ENCODE assay signal across 28 cellular contexts in the genomic region with DNA sequence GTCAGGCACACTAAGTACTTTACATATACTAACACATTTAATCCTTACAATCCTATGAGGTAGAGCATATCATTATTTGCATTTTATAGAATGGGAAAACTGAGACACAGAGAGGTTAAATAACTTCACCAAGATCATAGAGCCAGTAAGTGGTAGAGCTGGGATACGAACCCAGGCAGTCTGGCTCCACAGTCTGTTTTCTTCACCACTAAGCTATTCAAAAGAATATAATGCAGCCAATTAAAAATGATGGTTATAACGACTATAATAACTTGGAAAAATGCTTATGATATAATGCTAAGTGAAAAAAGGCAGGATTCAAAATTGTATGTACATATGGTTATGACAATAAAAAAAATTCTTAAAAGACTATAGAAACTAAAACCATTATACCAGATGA.
"Had no signal": no experiment of that assay in that cellular context is flagged by ENCODE, and none has a peak within 500 bp of the region (broad histone marks: within the 10 kb centered on the region; RNA-seq: fewer than 3 reads in every experiment).

No MANE protein-coding gene starts in this region.

- H2AFZ ChIP-seq: neural progenitor cell, parathyroid adenoma had no signal

- H3K27me3 Mint-ChIP-seq: progenitor cell of endocrine pancreas; stimulated activated naive B cell treated with anti-CD40 and anti-IgM and Interleukin-4, amounts not matched to agents 10 μg/mL and 1 μg/mL and 100 μg/mL, for 72 hours; stimulated activated naive CD8-positive, alpha-beta T cell treated with anti-CD3 and anti-CD28 coated beads, Interleukin-15, Interleukin-2, amounts not matched to agents 100 ng/mL and 50 ng/mL, for 24 hours had no signal

- H3K4me3 ChIP-seq: neural progenitor cell, ovary, psoas muscle, right lobe of liver, sigmoid colon, stomach, thoracic aorta, thyroid gland, tibial nerve, upper lobe of left lung, vagina had no signal

- H3K9ac ChIP-seq: neural progenitor cell, parathyroid adenoma had no signal

- H3K36me3 ChIP-seq: ovary had no signal

- H3K9me3 ChIP-seq: ovary, psoas muscle, right lobe of liver, sigmoid colon, stomach, thoracic aorta, thyroid gland, tibial nerve, upper lobe of left lung, vagina had no signal

- H3K4me1 Mint-ChIP-seq: nephron, neural progenitor cell had no signal

- H3K27ac ChIP-seq: neural progenitor cell, ovary, parathyroid adenoma, psoas muscle, right lobe of liver, sigmoid colon, stomach, thoracic aorta, thyroid gland, tibial nerve, upper lobe of left lung, vagina had no signal

- H3K4me3 Mint-ChIP-seq: nephron; neural progenitor cell; stimulated activated effector memory CD8-positive, alpha-beta T cell treated with anti-CD3 and anti-CD28 coated beads, Interleukin-12 subunit alpha, Interleukin-12 subunit beta, amount 100 ng/mL, for 72 hours; stimulated activated naive B cell treated with anti-CD40 and anti-IgM and Interleukin-4, amounts not matched to agents 10 μg/mL and 1 μg/mL and 100 μg/mL, for 72 hours; stimulated activated naive CD8-positive, alpha-beta T cell treated with anti-CD3 and anti-CD28 coated beads, Interleukin-15, Interleukin-2, amounts not matched to agents 100 ng/mL and 50 ng/mL, for 24 hours had no signal

- H3K9me3 Mint-ChIP-seq: nephron; neural progenitor cell; stimulated activated effector memory CD8-positive, alpha-beta T cell treated with anti-CD3 and anti-CD28 coated beads, Interleukin-12 subunit alpha, Interleukin-12 subunit beta, amount 100 ng/mL, for 72 hours; stimulated activated naive B cell treated with anti-CD40 and anti-IgM and Interleukin-4, amounts not matched to agents 10 μg/mL and 1 μg/mL and 100 μg/mL, for 72 hours; stimulated activated naive CD8-positive, alpha-beta T cell treated with anti-CD3 and anti-CD28 coated beads, Interleukin-15, Interleukin-2, amounts not matched to agents 100 ng/mL and 50 ng/mL, for 24 hours had no signal

- H3K27me3 ChIP-seq: neural progenitor cell, ovary, right lobe of liver, sigmoid colon, stomach, thyroid gland, tibial nerve, upper lobe of left lung, vagina had no signal

- H3K4me1 ChIP-seq: neural progenitor cell, psoas muscle, right lobe of liver, sigmoid colon, thyroid gland, tibial nerve, upper lobe of left lung, vagina had no signal

- DNase-seq: occipital lobe; ovary; posterior cingulate gyrus; psoas muscle; right cardiac atrium; right lobe of liver; sigmoid colon; small intestine; stimulated activated CD4-positive, alpha-beta T cell treated with anti-CD3 and anti-CD28 coated beads, Interleukin-15, amount 100 ng/mL, for 24 hours; stimulated activated CD4-positive, alpha-beta T cell treated with anti-CD3 and anti-CD28 coated beads, Interleukin-2, amount 100 ng/mL, for 24 hours; stimulated activated CD4-positive, alpha-beta T cell treated with anti-CD3 and anti-CD28 coated beads, Interleukin-2, amount 100 ng/mL, for 48 hours; stimulated activated CD4-positive, alpha-beta T cell treated with anti-CD3 and anti-CD28 coated beads, Interleukin-4, amount 100 ng/mL, for 24 hours; stimulated activated naive B cell treated with anti-CD40 and anti-IgM and Interleukin-4, amounts not matched to agents 10 μg/mL and 1 μg/mL and 100 μg/mL, for 72 hours; stimulated activated naive CD4-positive, alpha-beta T cell treated with Interleukin-2 at 50 U/mL for 16 hours; stomach; thyroid gland; trophoblast cell; upper lobe of left lung had no signal

- H3K27ac Mint-ChIP-seq: nephron; neural progenitor cell; progenitor cell of endocrine pancreas; stimulated activated naive B cell treated with anti-CD40 and anti-IgM and Interleukin-4, amounts not matched to agents 10 μg/mL and 1 μg/mL and 100 μg/mL, for 72 hours; stimulated activated naive CD8-positive, alpha-beta T cell treated with anti-CD3 and anti-CD28 coated beads, Interleukin-15, Interleukin-2, amounts not matched to agents 100 ng/mL and 50 ng/mL, for 24 hours had no signal

- H3K79me2 ChIP-seq: parathyroid adenoma had no signal

- ATAC-seq: psoas muscle; right cardiac atrium; right lobe of liver; stimulated activated effector memory CD8-positive, alpha-beta T cell treated with anti-CD3 and anti-CD28 coated beads, Interleukin-12 subunit alpha, Interleukin-12 subunit beta, amount 100 ng/mL, for 72 hours; stimulated activated naive B cell treated with anti-CD40 and anti-IgM and Interleukin-4, amounts not matched to agents 10 μg/mL and 1 μg/mL and 100 μg/mL, for 72 hours had no signal

- FAIRE-seq: urothelium cell line had no signal

- H3K4me2 ChIP-seq: neural progenitor cell had no signal
